In genomic region chr14:85535316-85535715, GRCh38 we compare ENCODE assay signal across 13 cellular contexts. TPM values are rescaled to one million over a fixed set of nuclear protein-coding genes. Genes with fewer than 3 reads are reported as not detected.
DNase-seq lines count a peak whose midpoint lies in the region; ATAC-seq and TF ChIP-seq lines count a peak whose summit lies in the region.
"Had no signal": no experiment of that assay in that cellular context is flagged by ENCODE, and none has a peak within 500 bp of the region (broad histone marks: within the 10 kb centered on the region; RNA-seq: fewer than 3 reads in every experiment).

No MANE protein-coding gene starts in this region.

- no peaks in the 10 kb centered on the region for H3K9me3 Mint-ChIP-seq in neural progenitor cell
- H3K9me3 Mint-ChIP-seq: activated B cell treated with CpG ODN at 0.5 μM for 24 hours; activated T-cell treated with anti-CD3 and anti-CD28 coated beads, Interleukin-2, amount 50 U/mL, for 72 hours; dendritic cell treated with granulocyte-macrophage colony-stimulating factor and Interleukin-4, amounts not matched to agents 40 ng/mL and 50 ng/mL, for 4 days had no signal

- H3K4me2 ChIP-seq in neural progenitor cell = peak overlapping the region; percentile 88

- H3K27ac ChIP-seq in right cardiac atrium (ENCODE audit: low read length) (no peak overlapping the region), esophagus muscularis mucosa (replicated peaks in 1 of 4) (peak overlapping the region in 1 of 4 donors; percentile 75), neural progenitor cell (no peak overlapping the region), vagina (peak overlapping the region; percentile 81)

- H3K9ac ChIP-seq in neural progenitor cell = no peak overlapping the region

- no peak overlapping the region for H2AFZ ChIP-seq in neural progenitor cell (replicated peaks)

- H3K36me3 ChIP-seq in esophagus muscularis mucosa = no peaks in the 10 kb centered on the region
- H3K36me3 ChIP-seq in neural progenitor cell = no peaks in the 10 kb centered on the region
- H3K36me3 ChIP-seq in vagina = no peaks in the 10 kb centered on the region

- no peak for TF ChIP-seq CTCF in esophagus muscularis mucosa (IDR thresholded peaks at IDR 0.05)
- no peak for TF ChIP-seq CTCF in neural progenitor cell (IDR thresholded peaks at IDR 0.05)
- no peak for TF ChIP-seq CTCF in vagina (IDR thresholded peaks at IDR 0.05)

- ATAC-seq in right cardiac atrium (no peak), left cardiac atrium (no peak)
- ATAC-seq: activated T-cell treated with anti-CD3 and anti-CD28 coated beads, Interleukin-2, amount 50 U/mL, for 72 hours had no signal

- H3F3A ChIP-seq in neural progenitor cell (ENCODE audit: low read depth) = peaks cover 8% of the 10 kb centered on the region

- H3K27ac Mint-ChIP-seq in neural progenitor cell = no peak overlapping the region
- H3K27ac Mint-ChIP-seq: activated B cell treated with CpG ODN at 0.5 μM for 24 hours; dendritic cell treated with granulocyte-macrophage colony-stimulating factor and Interleukin-4, amounts not matched to agents 40 ng/mL and 50 ng/mL, for 4 days had no signal

- H3K9me3 ChIP-seq in right cardiac atrium (ENCODE audit: control insufficient read depth, low read length) (no peaks in the 10 kb centered on the region), esophagus muscularis mucosa (no peaks in the 10 kb centered on the region), neural progenitor cell (ENCODE audit: low read depth) (no peaks in the 10 kb centered on the region), vagina (no peaks in the 10 kb centered on the region)

- H3K4me3 ChIP-seq in right cardiac atrium (ENCODE audit: low read length) (peak overlapping the region; percentile 53), esophagus muscularis mucosa (peak overlapping the region; percentile 59 to 70 (median 60)), neural progenitor cell (peak overlapping the region; percentile 74), vagina (peak overlapping the region; percentile 68 to 76)

- H3K27me3 ChIP-seq in right cardiac atrium (ENCODE audit: control insufficient read depth, insufficient read depth) (no peaks in the 10 kb centered on the region), esophagus muscularis mucosa (peaks cover 0 to 47% (median 14%) of the 10 kb centered on the region in 4 donors), neural progenitor cell (peaks cover 48% of the 10 kb centered on the region), vagina (no peaks in the 10 kb centered on the region)

- peaks cover 9% of the 10 kb centered on the region for H4K20me1 ChIP-seq in neural progenitor cell (ENCODE audit: low read depth)

- H3K4me1 Mint-ChIP-seq in neural progenitor cell = peaks cover 44% of the 10 kb centered on the region

- TF ChIP-seq POLR2A in esophagus muscularis mucosa (IDR thresholded peaks at IDR 0.05; ENCODE audit: low read depth) (no peak), vagina (IDR thresholded peaks at IDR 0.05) (no peak)

- DNase-seq in right cardiac atrium (peak in 1 of 3 donors; percentile 36), left cardiac atrium (no peak), esophagus muscularis mucosa (ENCODE audit: extremely low spot score) (no peak), neural progenitor cell (ENCODE audit: low spot score) (no peak), vagina (ENCODE audit: extremely low spot score in 2 of 2) (no peak), NCI-H2171 (lab: John Stamatoyannopoulos, UW) (no peak), T-helper 1 cell (no peak), medulla oblongata (ENCODE audit: extremely low spot score) (no peak)
- DNase-seq: activated B cell treated with CpG ODN at 0.5 μM for 24 hours; activated T-cell treated with anti-CD3 and anti-CD28 coated beads, Interleukin-2, amount 50 U/mL, for 72 hours; NCI-H1930 had no signal

- TF ChIP-seq EP300 in esophagus muscularis mucosa (IDR thresholded peaks at IDR 0.05) = no peak

- peaks cover 34% of the 10 kb centered on the region for H3K27me3 Mint-ChIP-seq in neural progenitor cell (ENCODE audit: insufficient read depth, low read depth)

- intact Hi-C loops in right cardiac atrium (cut with DNase I) = loop anchor here in 2 of 4 donors (10.0 kb wide), 3 partner anchors 121 to 1531 kb away; no protein-coding TSS in a partner anchor
- intact Hi-C loops in left cardiac atrium (cut with DNase I) = loop anchor here in 1 of 2 donors (5.0 kb wide), 1 partner anchor 1043 kb away; no protein-coding TSS in a partner anchor
- intact Hi-C loops in esophagus muscularis mucosa (cut with DNase I) = no loop called here
- intact Hi-C loops in vagina (cut with DNase I) = no loop called here

- no peaks in the 10 kb centered on the region for H3K36me3 Mint-ChIP-seq in neural progenitor cell

- WGBS in right cardiac atrium = 62% methylated on average over 6 of the region's 6 CpGs
- 58% methylated on average over 6 of the region's 6 CpGs for WGBS in esophagus muscularis mucosa

- peaks cover 35% of the 10 kb centered on the region for H3K79me2 ChIP-seq in neural progenitor cell (ENCODE audit: low read depth)

- H3K4me1 ChIP-seq in right cardiac atrium (ENCODE audit: control insufficient read depth, insufficient read depth, low read length) (no peaks in the 10 kb centered on the region), esophagus muscularis mucosa (peaks cover 12 to 43% (median 37%) of the 10 kb centered on the region in 4 donors), neural progenitor cell (peaks cover 34% of the 10 kb centered on the region), vagina (peaks cover 34% of the 10 kb centered on the region)

- H3K4me3 Mint-ChIP-seq in neural progenitor cell = peak overlapping the region; percentile 90
- H3K4me3 Mint-ChIP-seq: activated B cell treated with CpG ODN at 0.5 μM for 24 hours; activated T-cell treated with anti-CD3 and anti-CD28 coated beads, Interleukin-2, amount 50 U/mL, for 72 hours; dendritic cell treated with granulocyte-macrophage colony-stimulating factor and Interleukin-4, amounts not matched to agents 40 ng/mL and 50 ng/mL, for 4 days had no signal

RNA-seq across cellular contexts. Expression of gene FLRT2, which starts 5.4 kb away (rescaled TPM):
- 10 to 100 TPM in 3 of 4 donors, 1 to 10 TPM in 1; 3.9 to 39.2 (median 15.9) TPM for total RNA-seq in right cardiac atrium
- polyA plus RNA-seq in right cardiac atrium = 2.2 TPM
- total RNA-seq in left cardiac atrium = 10 to 100 TPM in 1 of 2 donors, 1 to 10 TPM in 1; 8.9 to 20.5 TPM
- total RNA-seq in esophagus muscularis mucosa = 10 to 100 TPM in 2 of 4 donors, 1 to 10 TPM in 2; 2.5 to 13.0 (median 7.9) TPM
- total RNA-seq in neural progenitor cell (ENCODE audit: low replicate concordance) = 8.5 and 8.7 TPM in 2 replicates
- total RNA-seq in vagina = 22.8 TPM
- total RNA-seq: activated B cell treated with CpG ODN at 0.5 μM for 24 hours; activated T-cell treated with anti-CD3 and anti-CD28 coated beads, Interleukin-2, amount 50 U/mL, for 72 hours; HT-29 had no signal
